8 cellular contexts compared by ENCODE assay signal in genomic region chr7:152433721-152434501, GRCh38. TPM values are rescaled to one million over a fixed set of nuclear protein-coding genes. Genes with fewer than 3 reads are reported as not detected.
DNase-seq lines count a peak whose midpoint lies in the region; ATAC-seq and TF ChIP-seq lines count a peak whose summit lies in the region.
"Not testable (repeated sequence)": the region's sequence is repeated elsewhere in the genome, so short reads cannot be mapped to it uniquely, and the experiment has no call there.

No MANE protein-coding gene starts in this region.

- H3K4me3 Mint-ChIP-seq in T-helper 1 cell treated with Interleukin-12 subunit alpha and Interleukin-12 subunit beta and Interleukin-4 antibody, amounts not matched to agents 30 μg/mL and 1 μg/mL, for 36 hours: peak overlapping the region; percentile 85
- H3K4me3 Mint-ChIP-seq in activated naive CD4-positive, alpha-beta T cell treated with anti-CD3 and anti-CD28 coated beads, Interleukin-2, amount 50 U/mL, for 24 hours: peak overlapping the region; percentile 95

- peaks cover 19% of the 10 kb centered on the region for H3K4me1 ChIP-seq in ACC112 (ENCODE audit: control insufficient read depth, insufficient read depth, low read length, unreplicated experiment)
- peaks cover 11% of the 10 kb centered on the region for H3K4me1 ChIP-seq in mucosa of stomach (ENCODE audit: control insufficient read depth, insufficient read depth, low read length)

- not testable (repeated sequence) for H3K36me3 Mint-ChIP-seq in T-helper 1 cell treated with Interleukin-12 subunit alpha and Interleukin-12 subunit beta and Interleukin-4 antibody, amounts not matched to agents 30 μg/mL and 1 μg/mL, for 36 hours (ENCODE audit: low read depth); activated naive CD4-positive, alpha-beta T cell treated with anti-CD3 and anti-CD28 coated beads, Interleukin-2, amount 50 U/mL, for 24 hours

- H3K4me3 ChIP-seq in ACC112 (ENCODE audit: low read depth, low read length) (peak overlapping the region; percentile 85), fibroblast of the aortic adventitia (ENCODE audit: low read depth, low read length) (peak overlapping the region; percentile 81)
- H3K4me3 ChIP-seq in mucosa of stomach (ENCODE audit: low read length): not testable (repeated sequence)

- peak; percentile 42 for DNase-seq in fibroblast of the aortic adventitia (ENCODE audit: low read depth)
- peak; percentile 46 to 65 for DNase-seq in stimulated activated CD4-positive, alpha-beta T cell treated with anti-CD3 and anti-CD28 coated beads, Interleukin-4, amount 100 ng/mL, for 4 hours

- H2AFZ ChIP-seq in ACC112 (ENCODE audit: low read length, unreplicated experiment): peak overlapping the region; percentile 8

- H3K27ac Mint-ChIP-seq in T-helper 1 cell treated with Interleukin-12 subunit alpha and Interleukin-12 subunit beta and Interleukin-4 antibody, amounts not matched to agents 30 μg/mL and 1 μg/mL, for 36 hours: peak overlapping the region; percentile 90
- H3K27ac Mint-ChIP-seq in activated naive CD4-positive, alpha-beta T cell treated with anti-CD3 and anti-CD28 coated beads, Interleukin-2, amount 50 U/mL, for 24 hours: peak overlapping the region; percentile 91

- not testable (repeated sequence) for H3K27me3 ChIP-seq in ACC112 (ENCODE audit: insufficient read depth, low read length); mucosa of stomach (ENCODE audit: control insufficient read depth, insufficient read depth, low read length)

- H3K4me1 Mint-ChIP-seq in T-helper 1 cell treated with Interleukin-12 subunit alpha and Interleukin-12 subunit beta and Interleukin-4 antibody, amounts not matched to agents 30 μg/mL and 1 μg/mL, for 36 hours (ENCODE audit: low read depth): peaks cover 30% of the 10 kb centered on the region
- peaks cover 40% of the 10 kb centered on the region for H3K4me1 Mint-ChIP-seq in activated naive CD4-positive, alpha-beta T cell treated with anti-CD3 and anti-CD28 coated beads, Interleukin-2, amount 50 U/mL, for 24 hours

- not testable (repeated sequence) for H3K9me3 Mint-ChIP-seq in T-helper 1 cell treated with Interleukin-12 subunit alpha and Interleukin-12 subunit beta and Interleukin-4 antibody, amounts not matched to agents 30 μg/mL and 1 μg/mL, for 36 hours; activated naive CD4-positive, alpha-beta T cell treated with anti-CD3 and anti-CD28 coated beads, Interleukin-2, amount 50 U/mL, for 24 hours

- not testable (repeated sequence) for H3K27me3 Mint-ChIP-seq in T-helper 1 cell treated with Interleukin-12 subunit alpha and Interleukin-12 subunit beta and Interleukin-4 antibody, amounts not matched to agents 30 μg/mL and 1 μg/mL, for 36 hours (ENCODE audit: low read depth); activated naive CD4-positive, alpha-beta T cell treated with anti-CD3 and anti-CD28 coated beads, Interleukin-2, amount 50 U/mL, for 24 hours

- H3K79me2 ChIP-seq in ACC112 (ENCODE audit: control insufficient read depth, insufficient read depth, low read length, unreplicated experiment): peaks cover 59% of the 10 kb centered on the region

- H3K9me3 ChIP-seq in mucosa of stomach (ENCODE audit: control insufficient read depth, low read length): not testable (repeated sequence)

- peak overlapping the region; percentile 70 for H3K9ac ChIP-seq in mucosa of stomach (ENCODE audit: low read length)

- ATAC-seq in GM19351 (IDR thresholded peaks at IDR 0.05; ENCODE audit: unreplicated experiment): peak; percentile 35
- peak; percentile 23 for ATAC-seq in HG03439 (IDR thresholded peaks at IDR 0.05; ENCODE audit: unreplicated experiment)

- peak overlapping the region; percentile 69 for H3K27ac ChIP-seq in ACC112 (ENCODE audit: low read depth, low read length)

- not testable (repeated sequence) for H3K36me3 ChIP-seq in ACC112 (ENCODE audit: insufficient read depth, low read length); mucosa of stomach (ENCODE audit: control insufficient read depth, insufficient read depth, low read length)

- TF ChIP-seq CTCF in fibroblast of the aortic adventitia (IDR thresholded peaks at IDR 0.05; ENCODE audit: insufficient read depth, low read length): not testable (repeated sequence)

RNA-seq across cellular contexts. Expression of gene KMT2C, which starts 1.9 kb away (rescaled TPM):
- total RNA-seq in fibroblast of the aortic adventitia (ENCODE audit: low replicate concordance): 34.3 and 43.8 TPM in 2 replicates
